Comparison of ENCODE assay signal across 17 cellular contexts in the genomic region with DNA sequence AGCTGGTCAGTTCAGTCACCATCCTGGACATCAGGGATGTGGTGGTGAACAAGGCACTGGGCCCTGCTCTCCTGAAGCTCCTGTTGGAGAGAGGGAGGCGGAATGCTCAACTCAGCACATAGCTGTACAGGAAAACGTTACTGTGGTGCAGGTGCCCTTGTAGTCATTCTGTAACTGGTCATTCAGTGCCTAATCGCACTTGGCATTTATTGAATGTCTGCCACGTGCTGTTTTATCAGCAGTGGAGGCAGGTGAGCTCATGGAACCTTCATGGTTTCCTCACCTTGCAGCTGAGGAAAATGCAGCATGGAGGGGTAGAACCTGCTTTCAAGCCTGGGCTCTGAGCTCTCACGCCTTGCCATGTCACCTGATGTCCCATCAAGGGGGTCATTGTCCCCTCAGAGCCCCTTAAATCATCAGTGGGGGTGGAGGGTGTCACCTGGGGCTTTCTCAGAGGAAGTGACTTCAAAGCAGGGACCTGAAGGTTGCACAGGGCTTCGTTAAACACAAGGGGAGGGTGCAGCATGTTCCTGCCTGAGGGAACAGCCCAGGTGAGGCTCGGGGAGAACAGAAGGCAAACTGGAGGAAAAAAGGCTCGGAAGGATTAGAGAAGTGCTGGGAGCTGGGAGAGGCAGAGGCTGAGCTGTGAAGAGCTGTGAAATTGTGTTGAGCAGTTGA. TPM values are rescaled to one million over a fixed set of nuclear protein-coding genes. Genes with fewer than 3 reads are reported as not detected.
DNase-seq lines count a peak whose midpoint lies in the region; ATAC-seq and TF ChIP-seq lines count a peak whose summit lies in the region.
"Had no signal": no experiment of that assay in that cellular context is flagged by ENCODE, and none has a peak within 500 bp of the region (broad histone marks: within the 10 kb centered on the region; RNA-seq: fewer than 3 reads in every experiment).

No MANE protein-coding gene starts in this region.

- H3K27me3 Mint-ChIP-seq in Calu3 (ENCODE audit: unreplicated experiment) (no peaks in the 10 kb centered on the region), Caco-2 (ENCODE audit: insufficient read depth, unreplicated experiment) (peaks cover 10% of the 10 kb centered on the region)

- peak overlapping the region; percentile 24 for H4K91ac ChIP-seq in neuronal stem cell (ENCODE audit: low read depth, low read length, poor library complexity)

- H3K36me3 ChIP-seq in body of pancreas (replicated peaks in 1 of 2; ENCODE audit: insufficient read depth in 1 of 2, low read depth in 2 of 2): peaks cover 0 to 5% of the 10 kb centered on the region in 2 donors
- H3K36me3 ChIP-seq in neuronal stem cell (replicated peaks in 1 of 2; ENCODE audit: control insufficient read depth in 2 of 2, insufficient read depth in 2 of 2, low read length in 2 of 2): no peaks in the 10 kb centered on the region
- H3K36me3 ChIP-seq in Caco-2 (ENCODE audit: control insufficient read depth, insufficient read depth, low read length): no peaks in the 10 kb centered on the region
- H3K36me3 ChIP-seq: BLaER1 treated with 17β-estradiol and CSF1 and Interleukin-3, amounts not matched to agents 10 nM and 100 nM had no signal

- POLR2A ChIA-PET in Caco-2 (lab: Charles Lee): no interaction called here

- H2BK15ac ChIP-seq in neuronal stem cell (ENCODE audit: low read length): no peak overlapping the region

- peak overlapping the region; percentile 60 to 83 (median 81) for H3K27ac ChIP-seq in body of pancreas
- no peak overlapping the region for H3K27ac ChIP-seq in neuronal stem cell (replicated peaks; ENCODE audit: low read length)
- H3K27ac ChIP-seq: BLaER1 treated with 17β-estradiol and CSF1 and Interleukin-3, amounts not matched to agents 10 nM and 100 nM had no signal

- TF ChIP-seq CTCF in Calu3 (IDR thresholded peaks at IDR 0.05; ENCODE audit: unreplicated experiment) (no peak), body of pancreas (IDR thresholded peaks at IDR 0.05) (peak in 1 of 7 experiments; percentile 6), Caco-2 (IDR thresholded peaks at IDR 0.05; ENCODE audit: insufficient read depth in 1 of 2, low read depth in 1 of 2, low read length in 1 of 2, severe bottlenecking in 1 of 2, unreplicated experiment in 1 of 2) (no peak)

- intact Hi-C loops in Calu3 (cut with micrococcal nuclease; ENCODE audit: unreplicated experiment) (no loop called here), body of pancreas (cut with DNase I) (no loop called here), Caco-2 (cut with micrococcal nuclease; ENCODE audit: unreplicated experiment) (no loop called here)

- no TSS peak for BruUV-seq in Calu3 (replicated peaks; lab: Mats Ljungman, UMichigan)
- BruUV-seq in Caco-2 (replicated peaks; lab: Mats Ljungman, UMichigan): no TSS peak

- CTCF ChIA-PET in Calu3 (lab: Charles Lee): interaction anchor here (0.8 kb wide), 1 partner anchor 216 kb away, joined by 3 read pairs; no protein-coding TSS in a partner anchor
- CTCF ChIA-PET in Caco-2 (lab: Charles Lee): no interaction called here

- H2AFZ ChIP-seq in neuronal stem cell (ENCODE audit: low read length): no peak overlapping the region

- H3K9ac ChIP-seq in neuronal stem cell (ENCODE audit: low read depth, low read length, poor library complexity): peak overlapping the region; percentile 15
- H3K9ac ChIP-seq: BLaER1 treated with 17β-estradiol and CSF1 and Interleukin-3, amounts not matched to agents 10 nM and 100 nM had no signal

- no peak overlapping the region for H2BK120ac ChIP-seq in neuronal stem cell (ENCODE audit: low read depth, low read length)

- no peak overlapping the region for H2BK5ac ChIP-seq in neuronal stem cell (ENCODE audit: low read length)

- H4K8ac ChIP-seq in neuronal stem cell (ENCODE audit: low read depth, low read length): no peak overlapping the region

- no peak overlapping the region for H2AK5ac ChIP-seq in neuronal stem cell (ENCODE audit: low read depth, low read length)

- no peaks in the 10 kb centered on the region for H3K9me3 Mint-ChIP-seq in Calu3 (ENCODE audit: low read depth, unreplicated experiment)
- H3K9me3 Mint-ChIP-seq in stimulated activated effector memory CD8-positive, alpha-beta T cell treated with anti-CD3 and anti-CD28 coated beads, Interleukin-12 subunit alpha, Interleukin-12 subunit beta, amount 100 ng/mL, for 72 hours: no peaks in the 10 kb centered on the region
- H3K9me3 Mint-ChIP-seq in Caco-2 (ENCODE audit: unreplicated experiment): no peaks in the 10 kb centered on the region
- H3K9me3 Mint-ChIP-seq: CD8-positive, alpha-beta memory T cell; H9 had no signal

- no peak overlapping the region for H3K23ac ChIP-seq in neuronal stem cell (ENCODE audit: low read depth, low read length, poor library complexity)

- H2BK12ac ChIP-seq in neuronal stem cell (ENCODE audit: low read length): no peak overlapping the region

- H3K14ac ChIP-seq in neuronal stem cell (ENCODE audit: low read length): no peak overlapping the region

- no peak overlapping the region for H3K4me2 ChIP-seq in neuronal stem cell (ENCODE audit: insufficient read depth, low read length, poor library complexity, severe bottlenecking)

- no peaks in the 10 kb centered on the region for H3K27me3 ChIP-seq in body of pancreas
- H3K27me3 ChIP-seq in neuronal stem cell (ENCODE audit: control insufficient read depth in 3 of 3, insufficient read depth in 3 of 3, low read depth in 1 of 3, low read length in 3 of 3): peaks cover 0 to 7% (median 0%) of the 10 kb centered on the region in 3 experiments
- no peaks in the 10 kb centered on the region for H3K27me3 ChIP-seq in Caco-2 (replicated peaks; ENCODE audit: control insufficient read depth, insufficient read depth, low read length)
- H3K27me3 ChIP-seq: BLaER1 treated with 17β-estradiol and CSF1 and Interleukin-3, amounts not matched to agents 10 nM and 100 nM had no signal

- ATAC-seq in body of pancreas: peak; percentile 95
- ATAC-seq in stimulated activated effector memory CD8-positive, alpha-beta T cell treated with anti-CD3 and anti-CD28 coated beads, Interleukin-12 subunit alpha, Interleukin-12 subunit beta, amount 100 ng/mL, for 72 hours: peak; percentile 12

- H3K27ac Mint-ChIP-seq in Calu3 (ENCODE audit: unreplicated experiment): peak overlapping the region; percentile 6
- H3K27ac Mint-ChIP-seq in stimulated activated effector memory CD8-positive, alpha-beta T cell treated with anti-CD3 and anti-CD28 coated beads, Interleukin-12 subunit alpha, Interleukin-12 subunit beta, amount 100 ng/mL, for 72 hours: no peak overlapping the region
- H3K27ac Mint-ChIP-seq in Caco-2 (ENCODE audit: unreplicated experiment): no peak overlapping the region
- H3K27ac Mint-ChIP-seq: B cell had no signal

- H3K9me3 ChIP-seq in body of pancreas (no peaks in the 10 kb centered on the region), neuronal stem cell (replicated peaks in 1 of 2; ENCODE audit: control insufficient read depth in 2 of 2, insufficient read depth in 1 of 2, low read depth in 1 of 2, low read length in 2 of 2) (no peaks in the 10 kb centered on the region), Caco-2 (no peaks in the 10 kb centered on the region)
- H3K9me3 ChIP-seq: BLaER1 treated with 17β-estradiol and CSF1 and Interleukin-3, amounts not matched to agents 10 nM and 100 nM had no signal

- H3K4me1 ChIP-seq in body of pancreas (peaks cover 32% of the 10 kb centered on the region), neuronal stem cell (ENCODE audit: control insufficient read depth in 2 of 2, insufficient read depth in 1 of 2, low read depth in 1 of 2, low read length in 2 of 2) (peaks cover 0 to 4% of the 10 kb centered on the region in 2 donors), Caco-2 (no peaks in the 10 kb centered on the region)

- peak in 2 of 3 donors; percentile 19 to 45 for TF ChIP-seq POLR2A in body of pancreas (IDR thresholded peaks at IDR 0.05)

- no peaks in the 10 kb centered on the region for H3K79me1 ChIP-seq in neuronal stem cell (ENCODE audit: low read depth, low read length)

- no peak overlapping the region for H3K4ac ChIP-seq in neuronal stem cell (ENCODE audit: low read length)

- H3K4me3 ChIP-seq in body of pancreas (no peak overlapping the region), neuronal stem cell (ENCODE audit: low read length in 2 of 2) (no peak overlapping the region), Caco-2 (ENCODE audit: low read depth, low read length) (no peak overlapping the region)
- H3K4me3 ChIP-seq: BLaER1 treated with 17β-estradiol and CSF1 and Interleukin-3, amounts not matched to agents 10 nM and 100 nM had no signal

- no peak overlapping the region for H3K18ac ChIP-seq in neuronal stem cell (ENCODE audit: low read length)

- no peak for DNase-seq in Calu3
- DNase-seq in body of pancreas: peak; percentile 65 to 89 (median 83)
- no peak for DNase-seq in neuronal stem cell (ENCODE audit: low spot score)
- no peak for DNase-seq in stimulated activated effector memory CD8-positive, alpha-beta T cell treated with anti-CD3 and anti-CD28 coated beads, Interleukin-12 subunit alpha, Interleukin-12 subunit beta, amount 100 ng/mL, for 72 hours (ENCODE audit: low spot score in 2 of 2)
- DNase-seq in CD1c-positive myeloid dendritic cell (ENCODE audit: extremely low spot score): no peak
- no peak for DNase-seq in Caco-2
- DNase-seq in NK-92 treated with Interleukin-12 subunit alpha and Interleukin-12 subunit beta, amount 100 ng/mL, for 24 hours (lab: John Stamatoyannopoulos, UW): no peak
- DNase-seq: 8988T; CD4-positive, CD25-positive, alpha-beta regulatory T cell; CD8-positive, alpha-beta memory T cell; COR-L47; DMS153; DMS79; GDM1; H9 had no signal

- H3K4me3 Mint-ChIP-seq in Calu3 (ENCODE audit: low read depth, unreplicated experiment) (no peak overlapping the region), Caco-2 (ENCODE audit: unreplicated experiment) (no peak overlapping the region)
- H3K4me3 Mint-ChIP-seq in stimulated activated effector memory CD8-positive, alpha-beta T cell treated with anti-CD3 and anti-CD28 coated beads, Interleukin-12 subunit alpha, Interleukin-12 subunit beta, amount 100 ng/mL, for 72 hours: no peak overlapping the region
- H3K4me3 Mint-ChIP-seq: B cell; CD4-positive, CD25-positive, alpha-beta regulatory T cell; CD8-positive, alpha-beta memory T cell; H9 had no signal

- H3K36me3 Mint-ChIP-seq in Calu3 (ENCODE audit: insufficient read depth, unreplicated experiment) (peaks cover 36% of the 10 kb centered on the region), Caco-2 (ENCODE audit: insufficient read depth, unreplicated experiment) (no peaks in the 10 kb centered on the region)
- H3K36me3 Mint-ChIP-seq in stimulated activated effector memory CD8-positive, alpha-beta T cell treated with anti-CD3 and anti-CD28 coated beads, Interleukin-12 subunit alpha, Interleukin-12 subunit beta, amount 100 ng/mL, for 72 hours: no peaks in the 10 kb centered on the region
- H3K36me3 Mint-ChIP-seq: CD4-positive, CD25-positive, alpha-beta regulatory T cell had no signal

- WGBS in body of pancreas, 2 donors: 30 to 51% methylated on average over 7 to 8 of the region's 8 CpGs
- no CpG with 5 or more reads among the region's 8 CpGs for WGBS in neuronal stem cell (ENCODE audit: extremely low coverage in 2 of 2, insufficient read length in 2 of 2, insufficient replicate concordance in 1 of 2), 2 donors

- H3K4me1 Mint-ChIP-seq in Calu3 (ENCODE audit: low read depth, unreplicated experiment) (no peaks in the 10 kb centered on the region), Caco-2 (ENCODE audit: low read depth, unreplicated experiment) (peaks cover 4% of the 10 kb centered on the region)
- peaks cover 8% of the 10 kb centered on the region for H3K4me1 Mint-ChIP-seq in stimulated activated effector memory CD8-positive, alpha-beta T cell treated with anti-CD3 and anti-CD28 coated beads, Interleukin-12 subunit alpha, Interleukin-12 subunit beta, amount 100 ng/mL, for 72 hours
- H3K4me1 Mint-ChIP-seq: B cell had no signal

RNA-seq across cellular contexts. Expression of gene RPL31, which starts 56.0 kb away (rescaled TPM):
- total RNA-seq in Calu3 (2022) (1,080 and 1,158 TPM in 2 replicates), body of pancreas (100 to 1,000 TPM; 316 to 425 TPM), Caco-2 (2022) (2,026 and 2,057 TPM in 2 replicates)
- 2,267 TPM for polyA plus RNA-seq in neuronal stem cell (2013, experiment 1 of 2)
- polyA plus RNA-seq in neuronal stem cell (2013, experiment 2 of 2): 2,302 TPM

Comparison
In these comparisons a context has a peak if more than half of its experiments do, and no peak if none do; other contexts are left out.
1. DNase-seq: peak in body of pancreas (4 of 4); none in Calu3 (single experiment), neuronal stem cell (single experiment), stimulated activated effector memory CD8-positive, alpha-beta T cell treated with anti-CD3 and anti-CD28 coated beads, Interleukin-12 subunit alpha, Interleukin-12 subunit beta, amount 100 ng/mL, for 72 hours (0 of 2), CD1c-positive myeloid dendritic cell (single experiment), Caco-2 (0 of 2) and NK-92 treated with Interleukin-12 subunit alpha and Interleukin-12 subunit beta, amount 100 ng/mL, for 24 hours (single experiment).